ENCODE assay signal across 23 cellular contexts in the genomic region with DNA sequence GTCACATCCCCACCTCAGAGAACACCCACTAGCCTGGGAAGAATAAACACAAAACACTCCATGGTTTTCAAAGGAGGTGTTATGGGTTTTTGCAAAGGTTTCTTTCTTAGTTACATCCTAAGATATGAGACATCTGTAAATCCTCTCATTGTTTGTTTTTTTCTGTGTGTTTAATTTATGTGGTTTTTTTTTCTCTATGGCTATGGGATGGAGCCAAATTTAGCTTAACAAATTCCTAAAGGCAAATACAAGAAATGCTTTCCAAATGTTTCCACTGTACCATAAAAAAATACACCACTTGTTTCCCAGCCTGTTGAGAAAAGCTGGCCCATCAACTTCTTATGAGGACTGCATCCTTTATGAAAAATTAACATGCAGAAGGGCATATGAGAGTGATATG.
DNase-seq lines count a peak whose midpoint lies in the region; TF ChIP-seq lines count a peak whose summit lies in the region.
"Had no signal": no experiment of that assay in that cellular context is flagged by ENCODE, and none has a peak within 500 bp of the region (broad histone marks: within the 10 kb centered on the region; RNA-seq: fewer than 3 reads in every experiment).

No MANE protein-coding gene starts in this region.

- H3K9me3 ChIP-seq in hepatocyte (ENCODE audit: low read depth) (no peaks in the 10 kb centered on the region), esophagus muscularis mucosa (no peaks in the 10 kb centered on the region)
- H3K9me3 ChIP-seq: heart left ventricle, thyroid gland had no signal

- no peaks in the 10 kb centered on the region for H3K36me3 ChIP-seq in BJ (ENCODE audit: control insufficient read depth, insufficient read depth, low read length)
- H3K36me3 ChIP-seq in hepatocyte (replicated peaks; ENCODE audit: insufficient read depth, low read depth), result no peaks in the 10 kb centered on the region
- H3K36me3 ChIP-seq in esophagus muscularis mucosa, result no peaks in the 10 kb centered on the region
- H3K36me3 ChIP-seq: cardiac muscle cell, heart left ventricle, thyroid gland had no signal

- no peaks in the 10 kb centered on the region for H4K20me1 ChIP-seq in hepatocyte (ENCODE audit: insufficient read depth, poor library complexity, severe bottlenecking)

- no peaks in the 10 kb centered on the region for H3K36me3 Mint-ChIP-seq in brain
- H3K36me3 Mint-ChIP-seq: activated naive CD8-positive, alpha-beta T cell treated with anti-CD3 and anti-CD28 coated beads for 36 hours; CD4-positive, CD25-positive, alpha-beta regulatory T cell had no signal

- POLR2A ChIA-PET in BJ (lab: Charles Lee), result no interaction called here

- no peaks in the 10 kb centered on the region for H3K9me3 Mint-ChIP-seq in brain
- H3K9me3 Mint-ChIP-seq: activated naive CD8-positive, alpha-beta T cell treated with anti-CD3 and anti-CD28 coated beads for 36 hours; activated T-helper 17 cell treated with anti-CD3 and anti-CD28 coated beads, Interleukin-2, amount 50 U/mL, for 72 hours had no signal

- peaks cover 98% of the 10 kb centered on the region for H3K4me1 Mint-ChIP-seq in brain
- H3K4me1 Mint-ChIP-seq: activated naive CD8-positive, alpha-beta T cell treated with anti-CD3 and anti-CD28 coated beads for 36 hours; activated T-helper 17 cell treated with anti-CD3 and anti-CD28 coated beads, Interleukin-2, amount 50 U/mL, for 72 hours; CD4-positive, CD25-positive, alpha-beta regulatory T cell had no signal

- no peak overlapping the region for H3K4me3 Mint-ChIP-seq in brain
- H3K4me3 Mint-ChIP-seq: activated naive CD8-positive, alpha-beta T cell treated with anti-CD3 and anti-CD28 coated beads for 36 hours; activated T-helper 17 cell treated with anti-CD3 and anti-CD28 coated beads, Interleukin-2, amount 50 U/mL, for 72 hours; CD4-positive, CD25-positive, alpha-beta regulatory T cell had no signal

- H3K27ac ChIP-seq in hepatocyte (peak overlapping the region; percentile 14), esophagus muscularis mucosa (replicated peaks in 1 of 4) (no peak overlapping the region)
- H3K27ac ChIP-seq: cardiac muscle cell, heart left ventricle, RWPE1, skin epidermis, thyroid gland had no signal

- TF ChIP-seq POLR2A in esophagus muscularis mucosa (IDR thresholded peaks at IDR 0.05; ENCODE audit: low read depth), result no peak

- no peaks in the 10 kb centered on the region for H3K9me2 ChIP-seq in hepatocyte (replicated peaks; ENCODE audit: insufficient read depth)

- H3K79me2 ChIP-seq in hepatocyte, result no peaks in the 10 kb centered on the region

- no peaks in the 10 kb centered on the region for H3K27me3 Mint-ChIP-seq in brain

- TF ChIP-seq CTCF in BJ (IDR thresholded peaks at IDR 0.05; ENCODE audit: insufficient read depth, low read depth, low read length) (no peak), brain (conservative IDR thresholded peaks at IDR 0.05) (no peak), hepatocyte (IDR thresholded peaks at IDR 0.05; ENCODE audit: poor library complexity) (no peak), esophagus muscularis mucosa (IDR thresholded peaks at IDR 0.05) (no peak)

- H3K4me1 ChIP-seq in hepatocyte (ENCODE audit: insufficient read depth) (peaks cover 24% of the 10 kb centered on the region), esophagus muscularis mucosa (peaks cover 0 to 4% (median 1%) of the 10 kb centered on the region in 4 donors)

- peak overlapping the region in 4 of 5 experiments; percentile 11 to 55 (median 34) for H3K27ac Mint-ChIP-seq in brain
- H3K27ac Mint-ChIP-seq: activated naive CD8-positive, alpha-beta T cell treated with anti-CD3 and anti-CD28 coated beads for 36 hours; activated T-helper 17 cell treated with anti-CD3 and anti-CD28 coated beads, Interleukin-2, amount 50 U/mL, for 72 hours; CD4-positive, CD25-positive, alpha-beta regulatory T cell had no signal

- CTCF ChIA-PET in BJ (lab: Yijun Ruan, JAX), result no interaction called here

- H3K4me2 ChIP-seq in hepatocyte, result no peak overlapping the region

- H3K4me3 ChIP-seq in BJ (ENCODE audit: low read depth, low read length) (no peak overlapping the region), hepatocyte (no peak overlapping the region), esophagus muscularis mucosa (no peak overlapping the region)
- H3K4me3 ChIP-seq: cardiac muscle cell, heart left ventricle, skin epidermis, thyroid gland had no signal

- intact Hi-C loops in esophagus muscularis mucosa (cut with DNase I), result no loop called here

- TF ChIP-seq EP300 in esophagus muscularis mucosa (IDR thresholded peaks at IDR 0.05), result no peak

- H2AFZ ChIP-seq in hepatocyte, result no peak overlapping the region

- 0 out of 2 replicates have a peak, but pooled peaks cover 2% of the 10 kb centered on the region for H3K27me3 ChIP-seq in BJ (ENCODE audit: control insufficient read depth, insufficient read depth, low read length)
- H3K27me3 ChIP-seq in hepatocyte, result no peaks in the 10 kb centered on the region
- no peaks in the 10 kb centered on the region for H3K27me3 ChIP-seq in esophagus muscularis mucosa
- H3K27me3 ChIP-seq: cardiac muscle cell, thyroid gland had no signal

- DNase-seq in BJ (ENCODE audit: low read depth), result peak; percentile 47
- peak; percentile 57 for DNase-seq in HT1080 (ENCODE audit: low read depth)
- no peak for DNase-seq in hepatocyte (ENCODE audit: low spot score)
- DNase-seq in NCI-H1436 treated with DMSO at 0.1 percent for 48 hours (lab: John Stamatoyannopoulos, UW), result no peak
- DNase-seq in esophagus muscularis mucosa (ENCODE audit: extremely low spot score), result no peak
- DNase-seq in NCI-H2171 treated with DMSO at 0.1 percent for 48 hours (lab: John Stamatoyannopoulos, UW), result no peak
- DNase-seq in stimulated activated CD4-positive, alpha-beta T cell treated with anti-CD3 and anti-CD28 coated beads, Interleukin-12 subunit alpha, Interleukin-12 subunit beta, amount 100 ng/mL, for 4 hours, result no peak
- DNase-seq: ACHN; activated CD4-positive, alpha-beta T cell treated with anti-CD3 and anti-CD28 coated beads for 48 hours; activated naive CD8-positive, alpha-beta T cell treated with anti-CD3 and anti-CD28 coated beads for 36 hours; CD4-positive, CD25-positive, alpha-beta regulatory T cell; heart left ventricle; Karpas-422; NCI-H1105; NCI-H526; stimulated activated CD4-positive, alpha-beta T cell treated with anti-CD3 and anti-CD28 coated beads, Interleukin-2, amount 100 ng/mL, for 48 hours; stimulated activated naive CD8-positive, alpha-beta T cell treated with anti-CD3 and anti-CD28 coated beads, Interleukin-15, Interleukin-2, amounts not matched to agents 100 U/mL and 50 U/mL, for 24 hours; thyroid gland had no signal

Comparison
In these comparisons a context has a peak if more than half of its experiments do, and no peak if none do; other contexts are left out.
1. DNase-seq: peak in BJ (single experiment) and HT1080 (single experiment); none in hepatocyte (single experiment), NCI-H1436 treated with DMSO at 0.1 percent for 48 hours (single experiment), esophagus muscularis mucosa (single experiment), NCI-H2171 treated with DMSO at 0.1 percent for 48 hours (single experiment) and stimulated activated CD4-positive, alpha-beta T cell treated with anti-CD3 and anti-CD28 coated beads, Interleukin-12 subunit alpha, Interleukin-12 subunit beta, amount 100 ng/mL, for 4 hours (single experiment).